Comparison of ENCODE assay signal across 33 cellular contexts in the genomic region with DNA sequence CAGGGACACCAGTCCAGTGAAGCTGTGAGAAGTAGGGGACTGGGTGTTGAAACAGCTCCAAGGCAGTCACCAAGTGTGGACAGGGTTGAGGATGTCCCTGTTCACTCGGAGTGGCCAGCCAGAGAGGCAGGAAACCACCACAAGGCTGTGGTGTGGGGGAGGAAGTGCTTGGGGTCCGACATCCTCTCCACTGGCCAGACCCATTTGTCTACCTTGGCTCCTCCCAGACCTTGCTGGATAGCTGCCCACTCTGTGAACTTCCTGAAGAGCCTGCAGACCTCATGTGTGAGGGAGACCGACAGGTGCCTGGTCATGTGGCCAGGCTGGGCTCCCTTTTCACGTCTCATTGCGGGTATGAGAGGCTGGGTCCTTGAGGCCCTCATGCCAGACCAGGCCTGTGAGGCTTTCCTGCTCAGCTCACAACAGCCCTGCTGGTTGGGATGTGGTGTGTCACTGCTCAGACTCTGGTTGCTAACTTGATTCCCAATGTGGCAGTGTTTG. TPM values are rescaled to one million over a fixed set of nuclear protein-coding genes. Genes with fewer than 3 reads are reported as not detected.
DNase-seq lines count a peak whose midpoint lies in the region; ATAC-seq and TF ChIP-seq lines count a peak whose summit lies in the region.
"Had no signal": no experiment of that assay in that cellular context is flagged by ENCODE, and none has a peak within 500 bp of the region (broad histone marks: within the 10 kb centered on the region; RNA-seq: fewer than 3 reads in every experiment).

No MANE protein-coding gene starts in this region.

- POLR2A ChIA-PET in CD8-positive, alpha-beta T cell (lab: Charles Lee) = no interaction called here

- intact Hi-C loops in lower lobe of right lung (cut with DNase I) (no loop called here), left colon (cut with DNase I, micrococcal nuclease) (no loop called here)
- intact Hi-C loops in CD8-positive, alpha-beta T cell (cut with DNase I, micrococcal nuclease) = no loop called here

- CTCF ChIA-PET in CD8-positive, alpha-beta T cell (lab: Charles Lee) = no interaction called here

- H3K4me3 ChIP-seq in lower lobe of right lung = no peak overlapping the region
- H3K4me3 ChIP-seq in CD8-positive, alpha-beta T cell (ENCODE audit: low read depth, low read length) = no peak overlapping the region
- no peak overlapping the region for H3K4me3 ChIP-seq in HAP-1
- H3K4me3 ChIP-seq: A549, breast epithelium, spleen, vagina had no signal

- ATAC-seq in esophagus mucosa (peak; percentile 33), lower lobe of right lung (peak; percentile 32 to 62), HG02642 (IDR thresholded peaks at IDR 0.05; ENCODE audit: poor library complexity, unreplicated experiment) (no peak), left colon (no peak)
- ATAC-seq in CD8-positive, alpha-beta T cell = no peak
- ATAC-seq: A549; foreskin keratinocyte; HepG2; stimulated activated memory B cell treated with anti-CD40 and anti-IgM and Interleukin-4, amounts not matched to agents 10 μg/mL and 1 μg/mL and 100 μg/mL, for 72 hours had no signal

- H3K9me3 ChIP-seq in lower lobe of right lung = no peaks in the 10 kb centered on the region
- no peaks in the 10 kb centered on the region for H3K9me3 ChIP-seq in CD8-positive, alpha-beta T cell (ENCODE audit: low read length)
- no peaks in the 10 kb centered on the region for H3K9me3 ChIP-seq in HAP-1
- H3K9me3 ChIP-seq: A549, BE2C, breast epithelium, Caco-2, vagina had no signal

- no peak overlapping the region for H3K4me3 Mint-ChIP-seq in CD8-positive, alpha-beta T cell
- H3K4me3 Mint-ChIP-seq: memory B cell; stimulated activated memory B cell treated with anti-CD40 and anti-IgM and Interleukin-4, amounts not matched to agents 10 μg/mL and 1 μg/mL and 100 μg/mL, for 72 hours had no signal

- H3K9me3 Mint-ChIP-seq in CD8-positive, alpha-beta T cell = peaks cover 2% of the 10 kb centered on the region
- H3K9me3 Mint-ChIP-seq: memory B cell; stimulated activated memory B cell treated with anti-CD40 and anti-IgM and Interleukin-4, amounts not matched to agents 10 μg/mL and 1 μg/mL and 100 μg/mL, for 72 hours had no signal

- H3K27ac ChIP-seq in lower lobe of right lung = peak overlapping the region; percentile 21
- H3K27ac ChIP-seq in CD8-positive, alpha-beta T cell (ENCODE audit: low read depth, low read length) = no peak overlapping the region
- H3K27ac ChIP-seq: A549, foreskin keratinocyte, HL-60, spleen, vagina had no signal

- H3K27me3 ChIP-seq in lower lobe of right lung (ENCODE audit: low read depth) = no peaks in the 10 kb centered on the region
- H3K27me3 ChIP-seq in CD8-positive, alpha-beta T cell (ENCODE audit: insufficient read depth, low read length) = no peaks in the 10 kb centered on the region
- no peaks in the 10 kb centered on the region; the same call in 1 of the 2 replicates for H3K27me3 ChIP-seq in HAP-1 (ENCODE audit: low read depth)
- H3K27me3 ChIP-seq: BE2C, breast epithelium, foreskin keratinocyte, vagina had no signal

- no peak overlapping the region for H3K27ac Mint-ChIP-seq in CD8-positive, alpha-beta T cell
- H3K27ac Mint-ChIP-seq: memory B cell; stimulated activated memory B cell treated with anti-CD40 and anti-IgM and Interleukin-4, amounts not matched to agents 10 μg/mL and 1 μg/mL and 100 μg/mL, for 72 hours had no signal

- peak; percentile 41 for DNase-seq in COLO668 (lab: John Stamatoyannopoulos, UW; ENCODE audit: unreplicated experiment)
- DNase-seq in NCI-H187 (lab: John Stamatoyannopoulos, UW) = peak; percentile 16 to 27
- no peak for DNase-seq in lower lobe of right lung
- no peak for DNase-seq in left colon
- no peak for DNase-seq in CD8-positive, alpha-beta T cell
- DNase-seq in HAP-1 (ENCODE audit: low spot score in 2 of 2) = no peak
- DNase-seq: activated CD4-positive, alpha-beta T cell treated with anti-CD3 and anti-CD28 coated beads for 48 hours; activated naive CD4-positive, alpha-beta T cell; activated T-cell treated with anti-CD3 and anti-CD28 coated beads, Interleukin-2, amount 50 U/mL, for 48 hours; BE2C; Caco-2; effector CD8-positive, alpha-beta T cell; EL; erythroblast; foreskin keratinocyte; hypothalamus; kidney; NCI-H526 treated with DMSO at 0.1 percent for 48 hours; retina; spleen; stimulated activated CD4-positive, alpha-beta T cell treated with anti-CD3 and anti-CD28 coated beads, Interleukin-2, amount 100 ng/mL, for 48 hours had no signal

- TF ChIP-seq CTCF in lower lobe of right lung (IDR thresholded peaks at IDR 0.05) = no peak
- no peak for TF ChIP-seq CTCF in CD8-positive, alpha-beta T cell (IDR thresholded peaks at IDR 0.05)

- H3K36me3 Mint-ChIP-seq in CD8-positive, alpha-beta T cell = no peaks in the 10 kb centered on the region
- H3K36me3 Mint-ChIP-seq: memory B cell; stimulated activated memory B cell treated with anti-CD40 and anti-IgM and Interleukin-4, amounts not matched to agents 10 μg/mL and 1 μg/mL and 100 μg/mL, for 72 hours had no signal

- in situ Hi-C loops in HAP-1 (cut with MboI; ENCODE audit: low sequenced_read_pairs) = no loop called here

- H3K36me3 ChIP-seq in lower lobe of right lung = peaks cover 36% of the 10 kb centered on the region
- no peaks in the 10 kb centered on the region for H3K36me3 ChIP-seq in CD8-positive, alpha-beta T cell (ENCODE audit: insufficient read depth, low read length)
- H3K36me3 ChIP-seq in HAP-1 (replicated peaks) = no peaks in the 10 kb centered on the region
- H3K36me3 ChIP-seq: BE2C, breast epithelium, spleen, vagina had no signal

- peaks cover 12% of the 10 kb centered on the region for H3K27me3 Mint-ChIP-seq in CD8-positive, alpha-beta T cell (ENCODE audit: low read depth)

- no peaks in the 10 kb centered on the region for H3K4me1 Mint-ChIP-seq in CD8-positive, alpha-beta T cell (ENCODE audit: low read depth)
- H3K4me1 Mint-ChIP-seq: stimulated activated memory B cell treated with anti-CD40 and anti-IgM and Interleukin-4, amounts not matched to agents 10 μg/mL and 1 μg/mL and 100 μg/mL, for 72 hours had no signal

- H3K4me1 ChIP-seq in lower lobe of right lung = peaks cover 14% of the 10 kb centered on the region
- H3K4me1 ChIP-seq in CD8-positive, alpha-beta T cell (ENCODE audit: insufficient read depth, low read length) = no peaks in the 10 kb centered on the region
- H3K4me1 ChIP-seq in HAP-1 = no peaks in the 10 kb centered on the region
- H3K4me1 ChIP-seq: A549, BE2C, breast epithelium, Caco-2, foreskin keratinocyte had no signal

RNA-seq across cellular contexts. Expression of gene CYP4B1, which starts 21.8 kb away (rescaled TPM):
- 13.5 TPM for total RNA-seq in esophagus mucosa
- total RNA-seq in lower lobe of right lung = 210 TPM
- total RNA-seq in left colon = 1 to 10 TPM; 2.1 to 2.9 TPM
- not detected for total RNA-seq in CD8-positive, alpha-beta T cell
- total RNA-seq: Caco-2; foreskin keratinocyte; HepG2; myocyte; RPMI7951; T-helper 2 cell treated with Interferon-gamma antibody and Interleukin-4, amounts not matched to agents 100 ng/mL and 5 ng/mL, for 36 hours had no signal

Comparison
In these comparisons a context has a peak if more than half of its experiments do, and no peak if none do; other contexts are left out.
1. DNase-seq: peak in COLO668 (single experiment) and NCI-H187 (2 of 2); none in lower lobe of right lung (single experiment), left colon (0 of 2), CD8-positive, alpha-beta T cell (0 of 7) and HAP-1 (0 of 2).
2. ATAC-seq: peak in esophagus mucosa (single experiment) and lower lobe of right lung (2 of 2); none in HG02642 (single experiment), left colon (single experiment) and CD8-positive, alpha-beta T cell (single experiment).
3. RNA of gene CYP4B1, which starts 21.8 kb away (total RNA-seq): 210 TPM in lower lobe of right lung (single experiment); 13.5 TPM in esophagus mucosa (single experiment), 2.1 to 2.9 TPM in left colon and not detected in CD8-positive, alpha-beta T cell; every median in the first group is over 10 times any median in the second.